8 cellular contexts compared by ENCODE assay signal in genomic region chr11:70270104-70270876, GRCh38. TPM values are rescaled to one million over a fixed set of nuclear protein-coding genes. Genes with fewer than 3 reads are reported as not detected.
DNase-seq lines count a peak whose midpoint lies in the region; ATAC-seq and TF ChIP-seq lines count a peak whose summit lies in the region.

TSS of gene PPFIA1 (plus strand) at chr11:70270690. CDS start at chr11:70272173, 1,483 bp downstream.

- peak within 1 kb of the TSS; percentile 72 to 86 for H3K27ac ChIP-seq in coronary artery

- H3K36me3 Mint-ChIP-seq in activated CD4-positive, alpha-beta T cell treated with anti-CD3 and anti-CD28 coated beads, Interleukin-2, amount 10 ng/mL, durations not matched to agents 24 days and 14 days (ENCODE audit: low read depth) = peaks cover 19% of the 10 kb centered on the region

- intact Hi-C loops in activated CD4-positive, alpha-beta T cell treated with anti-CD3 and anti-CD28 coated beads, Interleukin-2, amount 10 ng/mL, durations not matched to agents 24 days and 14 days (cut with micrococcal nuclease) = loop anchor here (1.0 to 2.0 kb wide), 4 partner anchors 67 to 595 kb away; partner anchors contain the start of genes CTTN, FADD and LTO1

- DNase-seq in C1 segment of cervical spinal cord (lab: John Stamatoyannopoulos, UW) (peak; percentile 44 to 95 (median 90)), NCI-H526 (lab: John Stamatoyannopoulos, UW) (peak; percentile 82 to 99), coronary artery (ENCODE audit: low spot score) (peak; percentile 94), left kidney (ENCODE audit: low read depth, low spot score) (peak; percentile 98)
- DNase-seq in activated CD4-positive, alpha-beta T cell treated with anti-CD3 and anti-CD28 coated beads, Interleukin-2, amount 10 ng/mL, durations not matched to agents 24 days and 14 days = peak; percentile 99
- DNase-seq in stimulated activated CD4-positive, alpha-beta T cell treated with anti-CD3 and anti-CD28 coated beads, Interleukin-1b, Interleukin-23, amount 100 ng/mL, for 48 hours = peak; percentile 94

- H3K27me3 Mint-ChIP-seq in activated CD4-positive, alpha-beta T cell treated with anti-CD3 and anti-CD28 coated beads, Interleukin-2, amount 10 ng/mL, durations not matched to agents 24 days and 14 days = peaks cover 27% of the 10 kb centered on the region

- peak within 1 kb of the TSS; percentile 82 for H3K27ac Mint-ChIP-seq in activated CD4-positive, alpha-beta T cell treated with anti-CD3 and anti-CD28 coated beads, Interleukin-2, amount 10 ng/mL, durations not matched to agents 24 days and 14 days

- peak within 1 kb of the TSS; percentile 85 for H3K4me3 ChIP-seq in coronary artery

- no peak for TF ChIP-seq CTCF in coronary artery (IDR thresholded peaks at IDR 0.05)

- peaks cover 21% of the 10 kb centered on the region for H3K4me1 Mint-ChIP-seq in activated CD4-positive, alpha-beta T cell treated with anti-CD3 and anti-CD28 coated beads, Interleukin-2, amount 10 ng/mL, durations not matched to agents 24 days and 14 days

- H3K9me3 Mint-ChIP-seq in activated CD4-positive, alpha-beta T cell treated with anti-CD3 and anti-CD28 coated beads, Interleukin-2, amount 10 ng/mL, durations not matched to agents 24 days and 14 days = no peaks in the 10 kb centered on the region

- ATAC-seq in GM19328 (IDR thresholded peaks at IDR 0.05; ENCODE audit: unreplicated experiment) (peak; percentile 84), HG03469 (IDR thresholded peaks at IDR 0.05; ENCODE audit: unreplicated experiment) (peak; percentile 74)

- H3K4me3 Mint-ChIP-seq in activated CD4-positive, alpha-beta T cell treated with anti-CD3 and anti-CD28 coated beads, Interleukin-2, amount 10 ng/mL, durations not matched to agents 24 days and 14 days = peak within 1 kb of the TSS; percentile 93

RNA-seq across cellular contexts. Expression of gene PPFIA1, which starts in this region (rescaled TPM):
- total RNA-seq in activated CD4-positive, alpha-beta T cell treated with anti-CD3 and anti-CD28 coated beads, Interleukin-2, amount 10 ng/mL, durations not matched to agents 24 days and 14 days = 45.0 and 54.2 TPM in 2 replicates

Comparison
In these comparisons a context has a peak if more than half of its experiments do, and no peak if none do; other contexts are left out.
1. Peak in every context shown above with its lines: DNase-seq, ATAC-seq, H3K4me3 ChIP-seq and H3K27ac ChIP-seq.